Comparison of ENCODE assay signal across 13 cellular contexts in the genomic region with DNA sequence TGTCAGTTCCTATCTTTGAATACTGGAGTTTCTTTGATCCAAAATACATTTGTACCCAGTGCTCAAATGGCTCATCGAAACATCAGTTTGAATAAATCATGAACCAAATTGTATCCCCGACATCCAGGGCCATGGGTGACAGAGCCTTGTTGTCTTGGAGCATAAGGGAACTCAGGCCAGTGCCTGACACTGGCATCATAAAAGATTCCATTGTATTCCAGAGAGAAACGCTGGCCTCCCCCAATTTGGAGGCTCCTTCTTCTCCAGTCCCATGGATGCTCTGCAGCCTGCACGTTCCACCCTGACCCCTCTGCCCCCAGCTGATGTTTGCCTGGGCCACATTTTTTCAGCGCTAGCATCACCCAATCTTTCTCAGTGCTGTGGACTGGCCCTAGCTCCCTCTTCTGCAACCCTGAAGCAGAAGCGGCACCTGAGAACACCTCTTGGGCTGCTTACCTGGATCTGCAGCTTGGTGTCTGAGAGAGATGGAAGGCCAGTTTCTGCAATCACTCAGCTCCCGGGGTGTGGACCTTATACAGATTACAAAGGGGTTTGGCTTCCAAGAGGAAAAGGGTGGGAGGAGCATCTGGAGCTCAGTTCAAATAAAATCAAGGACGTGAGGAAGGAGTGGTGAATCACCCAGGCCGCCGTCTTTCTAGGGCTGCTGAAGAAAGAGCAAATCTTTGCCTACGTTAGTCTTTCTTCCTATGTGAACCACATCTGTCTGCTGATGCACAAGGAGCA. TPM values are rescaled to one million over a fixed set of nuclear protein-coding genes. Genes with fewer than 3 reads are reported as not detected.
A peak's percentile ranks its signal among the peaks of the same experiment; 100 is the strongest.
DNase-seq lines count a peak whose midpoint lies in the region; ATAC-seq and TF ChIP-seq lines count a peak whose summit lies in the region.
"Had no signal": no experiment of that assay in that cellular context is flagged by ENCODE, and none has a peak within 500 bp of the region (broad histone marks: within the 10 kb centered on the region; RNA-seq: fewer than 3 reads in every experiment).

RNASE1 (minus strand) TSS at position 504 of the 744 bp plus-strand sequence. CDS start 776 bp downstream, outside the sequence.

- H3K36me3 Mint-ChIP-seq in Caco-2 (ENCODE audit: insufficient read depth, unreplicated experiment): no peaks in the 10 kb centered on the region
- H3K36me3 Mint-ChIP-seq: activated naive CD4-positive, alpha-beta T cell treated with anti-CD3 and anti-CD28 coated beads, Interleukin-2, amount 10 ng/mL, durations not matched to agents 7 days and 5 days had no signal

- H3K4me1 Mint-ChIP-seq in Caco-2 (ENCODE audit: low read depth, unreplicated experiment): peaks cover 47% of the 10 kb centered on the region

- POLR2A ChIA-PET in Caco-2 (lab: Charles Lee): no interaction called here

- CTCF ChIA-PET in Caco-2 (lab: Charles Lee): no interaction called here

- no peaks in the 10 kb centered on the region for H3K9me3 Mint-ChIP-seq in Caco-2 (ENCODE audit: unreplicated experiment)
- H3K9me3 Mint-ChIP-seq: activated naive CD4-positive, alpha-beta T cell treated with anti-CD3 and anti-CD28 coated beads, Interleukin-2, amount 10 ng/mL, durations not matched to agents 7 days and 5 days had no signal

- TF ChIP-seq CTCF in Caco-2 (IDR thresholded peaks at IDR 0.05; ENCODE audit: insufficient read depth in 1 of 2, low read depth in 1 of 2, low read length in 1 of 2, severe bottlenecking in 1 of 2, unreplicated experiment in 1 of 2) (no peak), colonic mucosa (IDR thresholded peaks at IDR 0.05) (no peak)

- BruUV-seq in Caco-2 (replicated peaks; lab: Mats Ljungman, UMichigan): no TSS peak

- H3K4me1 ChIP-seq in Caco-2 (peaks cover 55% of the 10 kb centered on the region), colonic mucosa (no peaks in the 10 kb centered on the region)

- H3K36me3 ChIP-seq in Caco-2 (ENCODE audit: control insufficient read depth, insufficient read depth, low read length): no peaks in the 10 kb centered on the region
- H3K36me3 ChIP-seq in colonic mucosa: no peaks in the 10 kb centered on the region

- H3K9ac ChIP-seq in colonic mucosa (ENCODE audit: low read depth in 2 of 2, low read length in 2 of 2): peak within 1 kb of the TSS; percentile 29 to 73

- no peak within 1 kb of the TSS for H3K4me3 Mint-ChIP-seq in Caco-2 (ENCODE audit: unreplicated experiment)
- H3K4me3 Mint-ChIP-seq: activated naive CD4-positive, alpha-beta T cell treated with anti-CD3 and anti-CD28 coated beads, Interleukin-2, amount 10 ng/mL, durations not matched to agents 7 days and 5 days had no signal

- H3K4me3 ChIP-seq in Caco-2 (ENCODE audit: low read depth, low read length): no peak within 1 kb of the TSS
- peak within 1 kb of the TSS; percentile 9 for H3K4me3 ChIP-seq in colonic mucosa
- H3K4me3 ChIP-seq: smooth muscle cell had no signal

- intact Hi-C loops in Caco-2 (cut with micrococcal nuclease; ENCODE audit: unreplicated experiment) (loop anchor here (5.0 kb wide), 1 partner anchor 105 kb away; no protein-coding TSS in a partner anchor), colonic mucosa (cut with DNase I) (no loop called here), left colon (cut with DNase I, micrococcal nuclease) (no loop called here)

- peak within 1 kb of the TSS; percentile 52 for H3K27ac ChIP-seq in colonic mucosa

- DNase-seq in Caco-2 (peak; percentile 26 to 39), colonic mucosa (peak; percentile 87), left colon (peak; percentile 69 to 75), putamen (ENCODE audit: low spot score) (peak; percentile 94), DMS 273 (lab: John Stamatoyannopoulos, UW; ENCODE audit: unreplicated experiment) (no peak), AG20443 (ENCODE audit: low spot score) (no peak)
- DNase-seq in stimulated activated CD4-positive, alpha-beta T cell treated with anti-CD3 and anti-CD28 coated beads, Interleukin-15, amount 100 ng/mL, for 24 hours: no peak
- DNase-seq: activated naive CD4-positive, alpha-beta T cell treated with anti-CD3 and anti-CD28 coated beads, Interleukin-2, amount 10 ng/mL, durations not matched to agents 7 days and 5 days; AML-193; HCEC 1CT; NCI-H510A had no signal

- ATAC-seq in left colon: peak; percentile 92
- ATAC-seq in HG02870 (IDR thresholded peaks at IDR 0.05; ENCODE audit: unreplicated experiment): no peak

- no peaks in the 10 kb centered on the region for H3K27me3 Mint-ChIP-seq in Caco-2 (ENCODE audit: insufficient read depth, unreplicated experiment)

- H3K27me3 ChIP-seq in Caco-2 (replicated peaks; ENCODE audit: control insufficient read depth, insufficient read depth, low read length) (no peaks in the 10 kb centered on the region), colonic mucosa (no peaks in the 10 kb centered on the region)

- peak within 1 kb of the TSS; percentile 55 for H3K27ac Mint-ChIP-seq in Caco-2 (ENCODE audit: unreplicated experiment)
- H3K27ac Mint-ChIP-seq: activated naive CD4-positive, alpha-beta T cell treated with anti-CD3 and anti-CD28 coated beads, Interleukin-2, amount 10 ng/mL, durations not matched to agents 7 days and 5 days had no signal

- H3K9me3 ChIP-seq in Caco-2: no peaks in the 10 kb centered on the region
- H3K9me3 ChIP-seq in colonic mucosa: no peaks in the 10 kb centered on the region

RNA-seq across cellular contexts. Expression of gene RNASE1, which starts in this region (rescaled TPM):
- total RNA-seq in Caco-2 (2022) (1.2 and 1.5 TPM in 2 replicates), colonic mucosa (100 to 1,000 TPM; 189 to 244 TPM), left colon (100 to 1,000 TPM; 124 to 420 TPM)

Comparison
In these comparisons a context has a peak if more than half of its experiments do, and no peak if none do; other contexts are left out.
1. RNA of gene RNASE1 (total RNA-seq): 124 to 420 TPM in left colon and 189 to 244 TPM in colonic mucosa; 1.2 to 1.5 TPM in Caco-2; every median in the first group is over 10 times any median in the second.
2. DNase-seq: peak in Caco-2 (2 of 2), colonic mucosa (single experiment), left colon (2 of 2) and putamen (single experiment); none in stimulated activated CD4-positive, alpha-beta T cell treated with anti-CD3 and anti-CD28 coated beads, Interleukin-15, amount 100 ng/mL, for 24 hours (single experiment), DMS 273 (single experiment) and AG20443 (single experiment).